22 cellular contexts compared by ENCODE assay signal in genomic region chr19:33894787-33895186, GRCh38.
DNase-seq lines count a peak whose midpoint lies in the region; ATAC-seq, FAIRE-seq and TF ChIP-seq lines count a peak whose summit lies in the region.
"Had no signal": no experiment of that assay in that cellular context is flagged by ENCODE, and none has a peak within 500 bp of the region (broad histone marks: within the 10 kb centered on the region; RNA-seq: fewer than 3 reads in every experiment).

No MANE protein-coding gene starts in this region.

- WGBS in A549 (ENCODE audit: missing lambda C conversion rate) = 32% methylated on average over 11 of the region's 11 CpGs
- WGBS in neuronal stem cell (ENCODE audit: extremely low coverage in 2 of 2, insufficient read length in 2 of 2, insufficient replicate concordance in 1 of 2), 2 donors = no CpG with 5 or more reads among the region's 11 CpGs

- POLR2A ChIA-PET in A549 (lab: Yijun Ruan, JAX) = no interaction called here

- intact Hi-C loops in kidney (cut with DNase I) = no loop called here

- peak overlapping the region; percentile 99 for H4K8ac ChIP-seq in neuronal stem cell (ENCODE audit: low read depth, low read length)

- H3K27me3 ChIP-seq in neuronal stem cell (ENCODE audit: control insufficient read depth in 3 of 3, insufficient read depth in 3 of 3, low read depth in 1 of 3, low read length in 3 of 3) = peaks cover 0 to 6% (median 0%) of the 10 kb centered on the region in 3 experiments
- H3K27me3 ChIP-seq: BLaER1 treated with 17β-estradiol and CSF1 and Interleukin-3, amounts not matched to agents 10 nM and 100 nM had no signal

- no peaks in the 10 kb centered on the region for H3K79me1 ChIP-seq in neuronal stem cell (ENCODE audit: low read depth, low read length)

- DNase-seq in A549 (ENCODE audit: low read depth in 1 of 2, low spot score in 1 of 2) (no peak), kidney (peak; percentile 37), mesenteric fat pad (ENCODE audit: low spot score) (peak; percentile 28), neuronal stem cell (ENCODE audit: low spot score) (no peak), GDM1 (lab: John Stamatoyannopoulos, UW) (no peak)
- DNase-seq in stimulated activated CD4-positive, alpha-beta T cell treated with anti-CD3 and anti-CD28 coated beads, Interleukin-2, amount 100 ng/mL, for 48 hours = no peak
- DNase-seq: 8988T; AML-193; Caco-2; Calu3; CD4-positive, alpha-beta T cell; CD8-positive, alpha-beta T cell; DMS79 treated with DMSO at 0.1 percent for 48 hours had no signal

- H3K27ac ChIP-seq in A549 (no peak overlapping the region), kidney (ENCODE audit: low read depth in 2 of 2, low read length in 2 of 2) (no peak overlapping the region), neuronal stem cell (replicated peaks; ENCODE audit: low read length) (no peak overlapping the region)
- H3K27ac ChIP-seq: BLaER1 treated with 17β-estradiol and CSF1 and Interleukin-3, amounts not matched to agents 10 nM and 100 nM; C4-2B had no signal

- H2BK12ac ChIP-seq in neuronal stem cell (ENCODE audit: low read length) = peak overlapping the region; percentile 41

- H3K4me2 ChIP-seq in A549 = no peak overlapping the region
- no peak overlapping the region for H3K4me2 ChIP-seq in neuronal stem cell (ENCODE audit: insufficient read depth, low read length, poor library complexity, severe bottlenecking)
- H3K4me2 ChIP-seq: BLaER1 treated with 17β-estradiol and CSF1 and Interleukin-3, amounts not matched to agents 10 nM and 100 nM had no signal

- H3K36me3 ChIP-seq in kidney (ENCODE audit: control insufficient read depth in 1 of 2, insufficient read depth in 2 of 2, low read length in 2 of 2) = no peaks in the 10 kb centered on the region
- H3K36me3 ChIP-seq in neuronal stem cell (replicated peaks in 1 of 2; ENCODE audit: control insufficient read depth in 2 of 2, insufficient read depth in 2 of 2, low read length in 2 of 2) = no peaks in the 10 kb centered on the region
- H3K36me3 ChIP-seq: BLaER1 treated with 17β-estradiol and CSF1 and Interleukin-3, amounts not matched to agents 10 nM and 100 nM had no signal

- H2BK5ac ChIP-seq in neuronal stem cell (ENCODE audit: low read length) = no peak overlapping the region

- no peak for TF ChIP-seq EP300 in A549 (IDR thresholded peaks at IDR 0.05)

- peak; percentile 53 to 65 for ATAC-seq in A549
- ATAC-seq in GM21360 (IDR thresholded peaks at IDR 0.05; ENCODE audit: unreplicated experiment) = no peak
- ATAC-seq: CD8-positive, alpha-beta T cell; GM12878 had no signal

- H3K4me1 ChIP-seq in A549 (no peaks in the 10 kb centered on the region), kidney (ENCODE audit: control insufficient read depth in 1 of 2, insufficient read depth in 1 of 2, low read depth in 1 of 2, low read length in 2 of 2) (no peaks in the 10 kb centered on the region), neuronal stem cell (ENCODE audit: control insufficient read depth in 2 of 2, insufficient read depth in 1 of 2, low read depth in 1 of 2, low read length in 2 of 2) (no peaks in the 10 kb centered on the region)
- H3K4me1 ChIP-seq: BLaER1 treated with 17β-estradiol and CSF1 and Interleukin-3, amounts not matched to agents 10 nM and 100 nM; Caco-2 had no signal

- H2AK5ac ChIP-seq in neuronal stem cell (ENCODE audit: low read depth, low read length) = peak overlapping the region; percentile 42

- peak overlapping the region; percentile 81 for H3K23ac ChIP-seq in neuronal stem cell (ENCODE audit: low read depth, low read length, poor library complexity)

- peaks cover 29% of the 10 kb centered on the region for H3K9me3 ChIP-seq in A549
- H3K9me3 ChIP-seq in kidney (ENCODE audit: control insufficient read depth in 1 of 2, low read length in 2 of 2) = peaks cover 0 to 10% of the 10 kb centered on the region in 2 donors
- peaks cover 2 to 6% of the 10 kb centered on the region in 2 donors for H3K9me3 ChIP-seq in neuronal stem cell (replicated peaks in 1 of 2; ENCODE audit: control insufficient read depth in 2 of 2, insufficient read depth in 1 of 2, low read depth in 1 of 2, low read length in 2 of 2)

- peak overlapping the region; percentile 67 for H3K14ac ChIP-seq in neuronal stem cell (ENCODE audit: low read length)

- H3K4me3 ChIP-seq in A549 (no peak overlapping the region), kidney (ENCODE audit: low read length in 2 of 2) (no peak overlapping the region), neuronal stem cell (ENCODE audit: low read length in 2 of 2) (peak overlapping the region in 1 of 2 donors; percentile 9)
- H3K4me3 ChIP-seq: BLaER1 treated with 17β-estradiol and CSF1 and Interleukin-3, amounts not matched to agents 10 nM and 100 nM; GM12878 had no signal

- FAIRE-seq in A549 (lab: Jason Lieb, UNC) = no peak
- no peak for FAIRE-seq in kidney (lab: Jason Lieb, UNC)
- FAIRE-seq: A204.1, D721Med, G401.6, GM12878, GM12892, GM18507 had no signal

- peak; percentile 30; the same call in 1 of the 2 replicates for TF ChIP-seq POLR2A in A549 (IDR thresholded peaks at IDR 0.05; ENCODE audit: low read length)

- H2BK15ac ChIP-seq in neuronal stem cell (ENCODE audit: low read length) = no peak overlapping the region

- H2BK120ac ChIP-seq in neuronal stem cell (ENCODE audit: low read depth, low read length) = no peak overlapping the region

- no peak for TF ChIP-seq CTCF in A549 (IDR thresholded peaks at IDR 0.05)
- no peak for TF ChIP-seq CTCF in kidney (IDR thresholded peaks at IDR 0.05; ENCODE audit: borderline replicate concordance, extremely low read depth, insufficient read depth)

- TF ChIP-seq RAD21 in A549 (conservative IDR thresholded peaks at IDR 0.05 in 1 of 2, IDR thresholded peaks at IDR 0.05 in 1 of 2) = no peak

- CTCF ChIA-PET in A549 (lab: Yijun Ruan, JAX) = interaction anchor here (1.9 kb wide), 1 partner anchor 117 kb away, joined by 6 read pairs; no protein-coding TSS in a partner anchor

- no peak overlapping the region for H4K91ac ChIP-seq in neuronal stem cell (ENCODE audit: low read depth, low read length, poor library complexity)

- no peak overlapping the region for H3K4ac ChIP-seq in neuronal stem cell (ENCODE audit: low read length)

- no peak overlapping the region for H3K9ac ChIP-seq in kidney (ENCODE audit: low read length in 2 of 2)
- H3K9ac ChIP-seq in neuronal stem cell (ENCODE audit: low read depth, low read length, poor library complexity) = peak overlapping the region; percentile 44
- H3K9ac ChIP-seq: BLaER1 treated with 17β-estradiol and CSF1 and Interleukin-3, amounts not matched to agents 10 nM and 100 nM had no signal

- H2AFZ ChIP-seq in neuronal stem cell (ENCODE audit: low read length) = no peak overlapping the region

- H3K18ac ChIP-seq in neuronal stem cell (ENCODE audit: low read length) = no peak overlapping the region

TF ChIP-seq in A549, 52 proteins besides CTCF, POLR2A, EP300 and RAD21:
- TF ChIP-seq RFX5 (IDR thresholded peaks at IDR 0.05) (no peak), TP53 (CRISPR knock-in tag; IDR thresholded peaks at IDR 0.05) (no peak), FOSL2 (IDR thresholded peaks at IDR 0.05) (no peak), FOSL2 (CRISPR knock-in tag; IDR thresholded peaks at IDR 0.05) (no peak), SREBF2 (IDR thresholded peaks at IDR 0.05) (no peak), CHD4 (IDR thresholded peaks at IDR 0.05; ENCODE audit: borderline replicate concordance) (no peak)

Comparison
In these comparisons a context has a peak if more than half of its experiments do, and no peak if none do; other contexts are left out.
1. DNase-seq: peak in kidney (single experiment) and mesenteric fat pad (single experiment); none in A549 (0 of 2), neuronal stem cell (single experiment), stimulated activated CD4-positive, alpha-beta T cell treated with anti-CD3 and anti-CD28 coated beads, Interleukin-2, amount 100 ng/mL, for 48 hours (0 of 2) and GDM1 (single experiment).